ENCODE assay signal across 2 cellular contexts in genomic region chr1:234628099-234628498, GRCh38.
TF ChIP-seq lines count a peak whose summit lies in the region.

No MANE protein-coding gene starts in this region.

TF ChIP-seq in GM23338, 12 proteins besides CTCF, POLR2A, EP300 and RAD21:
- no peak for TF ChIP-seq ETS1 (IDR thresholded peaks at IDR 0.05)
- no peak for TF ChIP-seq JUNB (IDR thresholded peaks at IDR 0.05; ENCODE audit: unreplicated experiment)

TF ChIP-seq in SK-N-SH, 30 proteins besides CTCF, POLR2A, EP300 and RAD21 (continued from another document):
- TF ChIP-seq REST (IDR thresholded peaks at IDR 0.05; ENCODE audit: low read depth, low read length) (no peak), ZBTB33 (IDR thresholded peaks at IDR 0.05; ENCODE audit: borderline replicate concordance, low read depth) (no peak), PBX3 (IDR thresholded peaks at IDR 0.05) (peak; percentile 87), TEAD4 (IDR thresholded peaks at IDR 0.05; ENCODE audit: borderline replicate concordance, insufficient read depth) (no peak), RXRA (IDR thresholded peaks at IDR 0.05; ENCODE audit: borderline replicate concordance, low read depth) (no peak), TAF1 (IDR thresholded peaks at IDR 0.05; ENCODE audit: borderline replicate concordance, low read depth, low read length) (no peak), POLR2AphosphoS5 (IDR thresholded peaks at IDR 0.05; ENCODE audit: low read depth, low read length) (no peak), MAX (IDR thresholded peaks at IDR 0.05; ENCODE audit: low read depth) (no peak), RFX5 (IDR thresholded peaks at IDR 0.05; ENCODE audit: low read length) (no peak), USF1 (IDR thresholded peaks at IDR 0.05; ENCODE audit: borderline replicate concordance, low read depth) (no peak), MEF2A (IDR thresholded peaks at IDR 0.05; ENCODE audit: borderline replicate concordance, low read depth) (no peak), NFIC (IDR thresholded peaks at IDR 0.05; ENCODE audit: borderline replicate concordance) (peak; percentile 87), GABPA (IDR thresholded peaks at IDR 0.05; ENCODE audit: low read depth) (no peak), FOSL2 (IDR thresholded peaks at IDR 0.05; ENCODE audit: borderline replicate concordance, low read depth) (peak; percentile 60), ELF1 (IDR thresholded peaks at IDR 0.05) (no peak), EZH2phosphoT487 (IDR thresholded peaks at IDR 0.05; ENCODE audit: borderline replicate concordance, low read depth) (no peak), SIN3A (IDR thresholded peaks at IDR 0.05; ENCODE audit: borderline replicate concordance, low read depth, low read length) (no peak), IRF3 (IDR thresholded peaks at IDR 0.05; ENCODE audit: low read depth, low read length) (no peak), JUND (IDR thresholded peaks at IDR 0.05) (peak; percentile 60), FOXJ3 (CRISPR knock-in tag; IDR thresholded peaks at IDR 0.05) (no peak)
